ENCODE assay signal across 29 cellular contexts in the genomic region with DNA sequence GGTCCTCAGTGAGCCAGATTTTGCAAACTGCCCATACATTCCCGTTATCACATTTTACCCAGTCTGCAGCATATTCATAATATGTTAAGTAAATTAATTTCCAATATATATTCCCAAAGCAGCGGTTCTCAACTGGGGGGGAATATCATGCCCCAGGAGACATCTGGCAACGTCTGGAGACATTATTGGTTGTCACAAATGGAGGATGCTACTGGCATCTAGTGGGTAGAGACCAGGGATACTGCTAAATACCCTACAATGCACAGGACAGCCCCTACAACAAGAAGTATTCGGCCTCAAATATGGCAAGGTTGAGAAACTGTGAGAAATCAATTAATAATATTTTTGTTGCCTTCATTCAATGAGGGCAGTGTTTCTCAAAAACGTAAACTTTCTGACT.
DNase-seq lines count a peak whose midpoint lies in the region; ATAC-seq, FAIRE-seq and TF ChIP-seq lines count a peak whose summit lies in the region.
"Had no signal": no experiment of that assay in that cellular context is flagged by ENCODE, and none has a peak within 500 bp of the region (broad histone marks: within the 10 kb centered on the region; RNA-seq: fewer than 3 reads in every experiment).

No MANE protein-coding gene starts in this region.

- H3K9ac ChIP-seq in astrocyte (ENCODE audit: low read length): no peak overlapping the region
- H3K9ac ChIP-seq in fibroblast of lung (ENCODE audit: insufficient read depth, low read length): no peak overlapping the region

- no peak for TF ChIP-seq CTCF in astrocyte (IDR thresholded peaks at IDR 0.05; ENCODE audit: insufficient read depth, low read depth, low read length)
- no peak for TF ChIP-seq CTCF in fibroblast of lung (conservative IDR thresholded peaks at IDR 0.05 in 1 of 2, IDR thresholded peaks at IDR 0.05 in 1 of 2; ENCODE audit: low read depth in 1 of 2, low read length in 2 of 2)
- no peak for TF ChIP-seq CTCF in nephron (IDR thresholded peaks at IDR 0.05; ENCODE audit: unreplicated experiment in 3 of 3)

- H4K20me1 ChIP-seq in astrocyte (ENCODE audit: insufficient read depth, low read length): peaks cover 17% of the 10 kb centered on the region
- H4K20me1 ChIP-seq in fibroblast of lung (ENCODE audit: control insufficient read depth, extremely low read depth, insufficient read depth, low read length): no peaks in the 10 kb centered on the region

- H3K9me3 Mint-ChIP-seq in astrocyte (ENCODE audit: unreplicated experiment): no peaks in the 10 kb centered on the region
- H3K9me3 Mint-ChIP-seq in nephron: no peaks in the 10 kb centered on the region
- no peaks in the 10 kb centered on the region for H3K9me3 Mint-ChIP-seq in T-cell

- no peak for FAIRE-seq in astrocyte (lab: Jason Lieb, UNC)
- FAIRE-seq: A549, GM12891, HepG2, K562 had no signal

- H3K27me3 ChIP-seq in astrocyte (ENCODE audit: insufficient read depth, low read length) (no peaks in the 10 kb centered on the region), fibroblast of lung (ENCODE audit: control insufficient read depth, insufficient read depth, low read length) (no peaks in the 10 kb centered on the region)
- H3K27me3 ChIP-seq: BE2C had no signal

- no peak overlapping the region for H2AFZ ChIP-seq in astrocyte (ENCODE audit: low read depth, low read length)
- no peak overlapping the region for H2AFZ ChIP-seq in fibroblast of lung (ENCODE audit: low read length)

- DNase-seq in astrocyte (ENCODE audit: low read depth) (no peak), fibroblast of lung (ENCODE audit: low read depth in 2 of 2) (no peak), superior temporal gyrus (ENCODE audit: extremely low spot score) (peak; percentile 71), NCI-H2171 treated with DMSO at 0.1 percent for 48 hours (lab: John Stamatoyannopoulos, UW) (no peak), T-cell (no peak), AG20443 (ENCODE audit: low spot score) (no peak), NCI-H1105 (lab: John Stamatoyannopoulos, UW) (no peak)
- DNase-seq: BE2C; CD8-positive, alpha-beta memory T cell; DMS 273 treated with DMSO at 0.1 percent for 48 hours; DMS79; GF-D8; H7; Kasumi-1; NCI-H1436 treated with DMSO at 0.1 percent for 48 hours; NCI-H187 treated with DMSO at 0.1 percent for 48 hours; NCI-H2107; NCI-H446 treated with DMSO at 0.1 percent for 48 hours; NCI-H526; NCI-H82; NK-92 treated with Interleukin-12 subunit alpha and Interleukin-12 subunit beta, amount 100 ng/mL, for 24 hours; PC-3 had no signal

- no peaks in the 10 kb centered on the region for H3K27me3 Mint-ChIP-seq in astrocyte (ENCODE audit: low read depth, unreplicated experiment)
- H3K27me3 Mint-ChIP-seq in nephron (ENCODE audit: low read depth): no peaks in the 10 kb centered on the region
- peaks cover 0 to 6% of the 10 kb centered on the region in 2 donors for H3K27me3 Mint-ChIP-seq in T-cell

- ATAC-seq in T-cell (replicated peaks in 1 of 4): no peak
- ATAC-seq: A549, HepG2, K562, PC-3, SK-N-SH treated with all-trans-retinoic acid at 6 μM for 48 hours had no signal

- POLR2A ChIA-PET in T-cell (lab: Charles Lee): no interaction called here

- H3K4me2 ChIP-seq in astrocyte (ENCODE audit: low read length) (no peak overlapping the region), fibroblast of lung (ENCODE audit: extremely low read depth, insufficient read depth, low read length) (peak overlapping the region; percentile 45)
- H3K4me2 ChIP-seq: A549 had no signal

- CTCF ChIA-PET in T-cell (lab: Charles Lee): no interaction called here

- H3K4me1 Mint-ChIP-seq in astrocyte (ENCODE audit: low read depth, unreplicated experiment) (peaks cover 12% of the 10 kb centered on the region), nephron (peaks cover 53% of the 10 kb centered on the region), T-cell (no peaks in the 10 kb centered on the region)
- H3K4me1 Mint-ChIP-seq: CD14-positive monocyte; CD8-positive, alpha-beta memory T cell had no signal

- H3K4me1 ChIP-seq in astrocyte (ENCODE audit: insufficient read depth, low read length) (no peaks in the 10 kb centered on the region), fibroblast of lung (ENCODE audit: control insufficient read depth, extremely low read depth, insufficient read depth, low read length) (peaks cover 3% of the 10 kb centered on the region)
- H3K4me1 ChIP-seq: A549, BE2C had no signal

- H3K4me3 Mint-ChIP-seq in astrocyte (ENCODE audit: unreplicated experiment) (no peak overlapping the region), nephron (no peak overlapping the region), T-cell (no peak overlapping the region)
- H3K4me3 Mint-ChIP-seq: CD14-positive monocyte; CD8-positive, alpha-beta memory T cell had no signal

- H3K27ac ChIP-seq in astrocyte (ENCODE audit: low read depth, low read length) (no peak overlapping the region), fibroblast of lung (ENCODE audit: insufficient read depth, low read length) (no peak overlapping the region)
- H3K27ac ChIP-seq: A549 had no signal

- H3K4me3 ChIP-seq in astrocyte (ENCODE audit: insufficient read depth, low read depth, low read length) (no peak overlapping the region), fibroblast of lung (replicated peaks in 1 of 4; ENCODE audit: control extremely low read depth in 1 of 4, insufficient read depth in 1 of 4, low read depth in 3 of 4, low read length in 4 of 4) (no peak overlapping the region)
- H3K4me3 ChIP-seq: A549, K562 had no signal

- H3K36me3 ChIP-seq in astrocyte (ENCODE audit: insufficient read depth, low read length) (no peaks in the 10 kb centered on the region), fibroblast of lung (ENCODE audit: control insufficient read depth, insufficient read depth, low read length) (no peaks in the 10 kb centered on the region)
- H3K36me3 ChIP-seq: BE2C had no signal

- H3K27ac Mint-ChIP-seq in astrocyte (ENCODE audit: unreplicated experiment) (peak overlapping the region; percentile 82), nephron (peak overlapping the region in 2 of 3 experiments; percentile 49 to 77), T-cell (no peak overlapping the region)
- H3K27ac Mint-ChIP-seq: CD14-positive monocyte; CD8-positive, alpha-beta memory T cell had no signal

- no peaks in the 10 kb centered on the region for H3K36me3 Mint-ChIP-seq in astrocyte (ENCODE audit: low read depth, unreplicated experiment)
- no peaks in the 10 kb centered on the region for H3K36me3 Mint-ChIP-seq in nephron (ENCODE audit: low read depth)
- H3K36me3 Mint-ChIP-seq in T-cell: no peaks in the 10 kb centered on the region
- H3K36me3 Mint-ChIP-seq: CD14-positive monocyte; CD8-positive, alpha-beta memory T cell had no signal

- H3K9me3 ChIP-seq in astrocyte (ENCODE audit: insufficient read depth, low read depth, low read length) (no peaks in the 10 kb centered on the region), fibroblast of lung (ENCODE audit: control insufficient read depth, insufficient read depth, low read depth, low read length) (no peaks in the 10 kb centered on the region)
- H3K9me3 ChIP-seq: A549, BE2C had no signal

- H3K79me2 ChIP-seq in astrocyte (ENCODE audit: insufficient read depth, low read length) (no peaks in the 10 kb centered on the region), fibroblast of lung (ENCODE audit: control insufficient read depth, insufficient read depth, low read length) (no peaks in the 10 kb centered on the region)

Comparison
In these comparisons a context has a peak if more than half of its experiments do, and no peak if none do; other contexts are left out.
1. H3K27ac Mint-ChIP-seq: peak in astrocyte (single experiment) and nephron (2 of 3); none in T-cell (0 of 2).